In the genomic region with DNA sequence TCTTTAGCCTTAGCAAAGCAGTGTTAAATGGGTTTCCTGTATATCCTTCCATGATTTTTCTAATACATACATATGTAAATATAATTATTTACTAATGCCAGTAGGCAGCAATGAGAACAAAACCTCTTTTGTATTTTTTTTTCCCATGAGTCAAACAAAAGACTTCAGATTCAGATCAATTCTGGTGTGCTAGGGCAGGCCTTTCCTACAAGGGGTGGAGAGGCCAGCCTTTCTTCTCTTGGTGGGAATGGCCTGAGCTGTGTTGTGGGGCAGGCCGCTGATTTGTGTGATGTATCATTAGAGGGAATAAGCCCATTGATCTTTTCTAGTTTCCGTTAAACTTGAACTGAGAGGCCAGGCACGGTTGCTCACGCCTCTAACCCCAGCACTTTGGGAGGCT, we compare ENCODE assay signal across 1 cellular context.
TF ChIP-seq lines count a peak whose summit lies in the region.

No MANE protein-coding gene starts in this region.

TF ChIP-seq in H1, 55 proteins besides CTCF, POLR2A, EP300 and RAD21 (continued from another document):
- TF ChIP-seq RFX5 (IDR thresholded peaks at IDR 0.05; ENCODE audit: borderline replicate concordance, low read depth, low read length) (no peak), PHF8 (conservative IDR thresholded peaks at IDR 0.05; ENCODE audit: low read depth, low read length) (no peak), POU5F1 (IDR thresholded peaks at IDR 0.05; ENCODE audit: low read depth, low read length) (no peak), CBX8 (IDR thresholded peaks at IDR 0.05; ENCODE audit: borderline replicate concordance, low read depth, low read length) (no peak), TAF7 (optimal IDR thresholded peaks at IDR 0.05; ENCODE audit: borderline replicate concordance, low read depth, low read length) (no peak), TCF12 (IDR thresholded peaks at IDR 0.05; ENCODE audit: low read depth, low read length) (no peak), CEBPB (IDR thresholded peaks at IDR 0.05; ENCODE audit: low read depth, low read length) (no peak), NRF1 (IDR thresholded peaks at IDR 0.05; ENCODE audit: low read depth, low read length) (no peak), RXRA (IDR thresholded peaks at IDR 0.05; ENCODE audit: insufficient read depth, low read depth, low read length) (no peak), BCL11A (IDR thresholded peaks at IDR 0.05; ENCODE audit: low read depth in 2 of 2, low read length in 2 of 2) (no peak)
